Comparison of ENCODE assay signal across 8 cellular contexts in genomic region chr5:133754575-133755169, GRCh38.
DNase-seq lines count a peak whose midpoint lies in the region; ATAC-seq and TF ChIP-seq lines count a peak whose summit lies in the region.

No MANE protein-coding gene starts in this region.

- POLR2A ChIA-PET in HCT116 (lab: Charles Lee) = no interaction called here

- CTCF ChIA-PET in HCT116 (lab: Charles Lee) = interaction anchor here (1.0 to 1.4 kb wide), 8 partner anchors 9 to 190 kb away, joined by 3 to 11 read pairs (median 4); no protein-coding TSS in a partner anchor

- H3K4me1 ChIP-seq in DND-41 (ENCODE audit: insufficient read depth, low read length) (no peaks in the 10 kb centered on the region), HCT116 (ENCODE audit: control insufficient read depth in 1 of 2, insufficient read depth in 2 of 2, low read length in 2 of 2) (no peaks in the 10 kb centered on the region), smooth muscle cell (ENCODE audit: low read depth) (no peaks in the 10 kb centered on the region)

- H3K36me3 ChIP-seq in DND-41 (ENCODE audit: insufficient read depth, low read length) (no peaks in the 10 kb centered on the region), HCT116 (ENCODE audit: control insufficient read depth in 1 of 2, insufficient read depth in 2 of 2, low read length in 2 of 2) (no peaks in the 10 kb centered on the region), smooth muscle cell (ENCODE audit: low read depth) (no peaks in the 10 kb centered on the region)

- WGBS in smooth muscle cell (ENCODE audit: low lambda C conversion rate) = 33% methylated on average over 5 of the region's 5 CpGs

- no peak overlapping the region for H3K4me3 ChIP-seq in DND-41 (ENCODE audit: low read depth in 1 of 2, low read length in 2 of 2)
- no peak overlapping the region for H3K4me3 ChIP-seq in HCT116 (replicated peaks in 1 of 2; ENCODE audit: low read depth in 1 of 2, low read length in 2 of 2)
- H3K4me3 ChIP-seq in foreskin fibroblast (ENCODE audit: low read depth in 1 of 2, low read length in 2 of 2) = no peak overlapping the region
- no peak overlapping the region for H3K4me3 ChIP-seq in smooth muscle cell

- H4K20me1 ChIP-seq in DND-41 (ENCODE audit: insufficient read depth, low read length) (no peaks in the 10 kb centered on the region), HCT116 (ENCODE audit: insufficient read depth) (no peaks in the 10 kb centered on the region), smooth muscle cell (ENCODE audit: low read depth) (no peaks in the 10 kb centered on the region)

- H3K27ac ChIP-seq in DND-41 (ENCODE audit: low read length) (no peak overlapping the region), HCT116 (ENCODE audit: low read depth, low read length) (no peak overlapping the region), smooth muscle cell (ENCODE audit: low read depth) (no peak overlapping the region)

- H3K4me2 ChIP-seq in DND-41 (ENCODE audit: insufficient read depth, low read length) = no peak overlapping the region
- H3K4me2 ChIP-seq in HCT116 (ENCODE audit: low read length) = no peak overlapping the region
- H3K4me2 ChIP-seq in smooth muscle cell = no peak overlapping the region

- DNase-seq in DND-41 (peak; percentile 20), HCT116 (ENCODE audit: low read depth, low spot score) (peak; percentile 26), UCSD-AML1 (lab: John Stamatoyannopoulos, UW; ENCODE audit: unreplicated experiment) (peak; percentile 21), foreskin fibroblast (peak; percentile 6 to 20), smooth muscle cell (lab: John Stamatoyannopoulos, UW; ENCODE audit: unreplicated experiment) (no peak), midbrain (lab: John Stamatoyannopoulos, UW) (no peak), T-helper 9 cell (no peak)

- no peak overlapping the region for H2AFZ ChIP-seq in DND-41 (ENCODE audit: low read depth, low read length)
- no peak overlapping the region for H2AFZ ChIP-seq in HCT116 (ENCODE audit: low read depth, low read length, poor library complexity, severe bottlenecking)
- no peak overlapping the region for H2AFZ ChIP-seq in smooth muscle cell (ENCODE audit: low read depth)

- BruUV-seq in HCT116 (replicated peaks; lab: Mats Ljungman, UMichigan) = no TSS peak

- no peaks in the 10 kb centered on the region for H3F3A ChIP-seq in smooth muscle cell (ENCODE audit: low read depth)

- ATAC-seq in DND-41 (ENCODE audit: insufficient read depth, low read depth) (no peak), HCT116 (peak; percentile 95), GM18870 (IDR thresholded peaks at IDR 0.05; ENCODE audit: unreplicated experiment) (no peak)

- H3K9ac ChIP-seq in DND-41 (ENCODE audit: low read depth, low read length) (no peak overlapping the region), HCT116 (ENCODE audit: low read length) (no peak overlapping the region), smooth muscle cell (ENCODE audit: low read depth) (no peak overlapping the region)

- RAD21 ChIA-PET in HCT116 (lab: Charles Lee; ENCODE audit: low non-redundant PET in 1 of 2, low total read pairs in 2 of 2, uncharacterized antibody in 2 of 2, unreplicated experiment in 2 of 2) = no interaction called here

- peak; percentile 61 for TF ChIP-seq CTCF in DND-41 (IDR thresholded peaks at IDR 0.05; ENCODE audit: borderline replicate concordance, extremely low read depth, low read length, poor library complexity, severe bottlenecking)
- TF ChIP-seq CTCF in HCT116 (IDR thresholded peaks at IDR 0.05 in 2 of 3, conservative IDR thresholded peaks at IDR 0.05 in 1 of 3; ENCODE audit: borderline replicate concordance in 1 of 3, insufficient read depth in 1 of 3, low read depth in 2 of 3, low read length in 2 of 3) = peak; percentile 21 to 79 (median 77); a peak in 5 of 6 replicates
- TF ChIP-seq CTCF in foreskin fibroblast (IDR thresholded peaks at IDR 0.05; ENCODE audit: low read depth, low read length) = peak; percentile 60
- peak; percentile 60 for TF ChIP-seq CTCF in smooth muscle cell (IDR thresholded peaks at IDR 0.05; ENCODE audit: borderline replicate concordance, insufficient read depth, poor library complexity, severe bottlenecking)

- no peak for TF ChIP-seq POLR2A in HCT116 (IDR thresholded peaks at IDR 0.05; ENCODE audit: borderline replicate concordance, extremely low read depth, insufficient read depth, insufficient read length)

- no peaks in the 10 kb centered on the region for H3K79me2 ChIP-seq in DND-41 (ENCODE audit: insufficient read depth, low read length)
- H3K79me2 ChIP-seq in HCT116 (ENCODE audit: insufficient read depth, low read length) = no peaks in the 10 kb centered on the region
- no peaks in the 10 kb centered on the region for H3K79me2 ChIP-seq in smooth muscle cell (ENCODE audit: low read depth)

- H3K9me2 ChIP-seq in HCT116 (ENCODE audit: insufficient read depth) = no peaks in the 10 kb centered on the region; the same call in 1 of the 2 replicates

- TF ChIP-seq RAD21 in HCT116 (IDR thresholded peaks at IDR 0.05; ENCODE audit: low read depth) = peak; percentile 49

- intact Hi-C loops in HCT116 (cut with micrococcal nuclease) = loop anchor here (1.0 to 2.0 kb wide), 2 partner anchors 115 to 190 kb away; no protein-coding TSS in a partner anchor

- H3K9me3 ChIP-seq in DND-41 (ENCODE audit: insufficient read depth, low read length, severe bottlenecking) (no peaks in the 10 kb centered on the region), HCT116 (ENCODE audit: control insufficient read depth in 1 of 2, insufficient read depth in 1 of 2, low read depth in 1 of 2, low read length in 2 of 2) (no peaks in the 10 kb centered on the region), smooth muscle cell (replicated peaks; ENCODE audit: low read depth) (no peaks in the 10 kb centered on the region)

- H3K27me3 ChIP-seq in DND-41 (ENCODE audit: insufficient read depth, low read length, poor library complexity) (peaks cover 17% of the 10 kb centered on the region), HCT116 (ENCODE audit: insufficient read depth, low read length) (peaks cover 30% of the 10 kb centered on the region), smooth muscle cell (ENCODE audit: low read depth) (peaks cover 46% of the 10 kb centered on the region)

TF ChIP-seq in HCT116, 20 proteins besides CTCF, POLR2A, EP300 and RAD21:
- TF ChIP-seq JUND (IDR thresholded peaks at IDR 0.05) (no peak), MAX (IDR thresholded peaks at IDR 0.05) (peak; percentile 42; the same call in 1 of the 2 replicates)

Comparison
In these comparisons a context has a peak if more than half of its experiments do, and no peak if none do; other contexts are left out.
1. DNase-seq: peak in DND-41 (single experiment), HCT116 (single experiment), UCSD-AML1 (single experiment) and foreskin fibroblast (2 of 2); none in smooth muscle cell (single experiment), midbrain (single experiment) and T-helper 9 cell (single experiment).
2. Peak in every context shown above with its lines, with median percentiles within 50 percentile points of each other: CTCF ChIP-seq.